Comparison of ENCODE assay signal across 24 cellular contexts in the genomic region with DNA sequence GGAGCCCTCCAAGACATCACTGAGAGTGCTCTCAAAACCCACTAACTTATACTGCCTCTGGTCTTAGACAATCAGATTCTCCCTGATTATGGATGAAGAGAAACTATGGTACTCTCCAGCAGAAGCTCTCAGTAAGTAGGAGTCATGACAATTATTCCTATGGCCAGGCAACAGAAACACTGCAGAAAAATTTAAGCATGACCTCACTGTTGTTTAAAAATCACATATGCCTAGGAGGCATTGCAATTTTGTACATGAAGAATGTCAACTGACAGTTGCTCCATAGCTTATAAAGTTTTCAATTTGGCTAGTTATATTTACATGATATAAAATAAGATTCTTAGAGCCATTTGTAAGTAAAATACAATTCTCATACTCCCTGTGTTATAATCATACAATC.
"Had no signal": no experiment of that assay in that cellular context is flagged by ENCODE, and none has a peak within 500 bp of the region (broad histone marks: within the 10 kb centered on the region; RNA-seq: fewer than 3 reads in every experiment).

No MANE protein-coding gene starts in this region.

- H3K4me3 Mint-ChIP-seq: activated CD4-positive, alpha-beta T cell treated with anti-CD3 and anti-CD28 coated beads for 36 hours; activated CD4-positive, alpha-beta T cell treated with anti-CD3 and anti-CD28 coated beads, Interleukin-2, amount 10 ng/mL, durations not matched to agents 24 days and 14 days; activated CD8-positive, alpha-beta T cell treated with anti-CD3 and anti-CD28 coated beads for 36 hours; activated naive CD8-positive, alpha-beta T cell; activated T-cell treated with anti-CD3 and anti-CD28 coated beads, Interleukin-2, amount 50 U/mL, for 24 hours; activated T-cell treated with anti-CD3 and anti-CD28 coated beads, Interleukin-2, amount 50 U/mL, for 72 hours had no signal

- H3K36me3 ChIP-seq: brain microvascular endothelial cell, cardiac muscle cell, colonic mucosa, esophagus muscularis mucosa had no signal

- H3K27ac ChIP-seq: brain microvascular endothelial cell, cardiac muscle cell, colonic mucosa, esophagus muscularis mucosa had no signal

- H3K27ac Mint-ChIP-seq: activated CD4-positive, alpha-beta T cell treated with anti-CD3 and anti-CD28 coated beads for 36 hours; activated CD4-positive, alpha-beta T cell treated with anti-CD3 and anti-CD28 coated beads, Interleukin-2, amount 10 ng/mL, durations not matched to agents 24 days and 14 days; activated CD8-positive, alpha-beta T cell treated with anti-CD3 and anti-CD28 coated beads for 36 hours; activated naive CD8-positive, alpha-beta T cell; activated T-cell treated with anti-CD3 and anti-CD28 coated beads, Interleukin-2, amount 50 U/mL, for 24 hours; activated T-cell treated with anti-CD3 and anti-CD28 coated beads, Interleukin-2, amount 50 U/mL, for 72 hours had no signal

- H3K9me3 Mint-ChIP-seq: activated CD8-positive, alpha-beta T cell treated with anti-CD3 and anti-CD28 coated beads for 36 hours had no signal

- H3K36me3 Mint-ChIP-seq: activated naive CD8-positive, alpha-beta T cell had no signal

- DNase-seq: activated CD4-positive, alpha-beta T cell treated with anti-CD3 and anti-CD28 coated beads for 36 hours; activated CD4-positive, alpha-beta T cell treated with anti-CD3 and anti-CD28 coated beads, Interleukin-2, amount 10 ng/mL, durations not matched to agents 24 days and 14 days; activated CD4-positive, CD25-positive, alpha-beta regulatory T cell; activated CD4-positive, CD25-positive, alpha-beta regulatory T cell treated with anti-CD3 and anti-CD28 coated beads, Interleukin-2, amount 50 U/mL, for 72 hours; activated CD8-positive, alpha-beta memory T cell treated with anti-CD3 and anti-CD28 coated beads for 24 hours; activated CD8-positive, alpha-beta T cell treated with anti-CD3 and anti-CD28 coated beads for 36 hours; activated gamma-delta T cell treated with Interleukin-2 at 50 U/mL for 16 hours; activated naive CD4-positive, alpha-beta T cell treated with anti-CD3 and anti-CD28 coated beads, Interleukin-2, amount 50 U/mL, for 16 hours; activated naive CD4-positive, alpha-beta T cell treated with Interleukin-2 at 50 U/mL for 16 hours; activated T-cell treated with anti-CD3 and anti-CD28 coated beads, Interleukin-2, amount 50 U/mL, for 24 hours; activated T-cell treated with anti-CD3 and anti-CD28 coated beads, Interleukin-2, amount 50 U/mL, for 72 hours; amniotic stem cell; anterior cingulate cortex; brain microvascular endothelial cell; central memory CD4-positive, alpha-beta T cell; cerebellar nuclear complex; colonic mucosa; effector CD8-positive, alpha-beta T cell; erythroblast; head of caudate nucleus; T-helper 2 cell had no signal

- H3K4me1 ChIP-seq: colonic mucosa, esophagus muscularis mucosa had no signal

- H3K27me3 ChIP-seq: brain microvascular endothelial cell, cardiac muscle cell, colonic mucosa, esophagus muscularis mucosa had no signal

- H3K27me3 Mint-ChIP-seq: activated CD4-positive, alpha-beta T cell treated with anti-CD3 and anti-CD28 coated beads, Interleukin-2, amount 10 ng/mL, durations not matched to agents 24 days and 14 days had no signal

- H3K9me3 ChIP-seq: colonic mucosa, esophagus muscularis mucosa had no signal

- H3K4me3 ChIP-seq: cardiac muscle cell, colonic mucosa, esophagus muscularis mucosa had no signal
